ENCODE assay signal across 24 cellular contexts in the genomic region with DNA sequence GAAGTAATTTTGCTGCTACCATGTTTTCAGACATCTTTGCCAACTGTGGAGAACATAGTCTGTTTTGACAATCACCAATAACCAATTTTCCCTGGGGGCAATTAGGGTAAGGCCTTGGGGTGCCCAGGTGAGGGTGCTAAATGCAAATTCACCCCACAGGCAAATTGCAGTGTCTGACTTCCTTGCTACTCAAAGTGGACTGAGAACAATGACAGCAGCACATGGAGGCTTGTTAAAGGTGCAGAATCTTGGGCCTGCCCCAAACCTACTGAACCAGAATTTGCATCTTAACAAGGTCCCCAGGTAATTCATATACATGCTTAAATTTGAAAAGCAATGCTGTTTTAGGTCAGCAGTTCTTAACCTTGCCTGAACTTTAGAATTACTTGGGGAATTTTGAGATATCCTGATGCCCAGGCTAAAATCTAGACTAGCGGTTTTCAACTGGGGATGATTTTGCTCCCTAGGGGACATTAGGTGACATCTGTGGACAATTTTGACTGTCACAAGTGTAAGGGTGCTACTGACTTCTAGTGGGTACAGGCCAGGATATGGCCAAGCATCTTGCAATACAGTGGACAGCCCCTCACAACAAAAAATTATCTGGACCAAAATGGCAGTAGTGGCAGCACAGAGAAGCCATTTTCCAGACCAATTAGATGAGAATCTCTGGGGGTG.
A peak's percentile ranks its signal among the peaks of the same experiment; 100 is the strongest.
DNase-seq lines count a peak whose midpoint lies in the region; ATAC-seq and TF ChIP-seq lines count a peak whose summit lies in the region.
"Had no signal": no experiment of that assay in that cellular context is flagged by ENCODE, and none has a peak within 500 bp of the region (broad histone marks: within the 10 kb centered on the region; RNA-seq: fewer than 3 reads in every experiment).

No MANE protein-coding gene starts in this region.

- DNase-seq in GM12865 (ENCODE audit: low read depth) = peak; percentile 70
- no peak for DNase-seq in KBM-7
- no peak for DNase-seq in mucosa of descending colon
- DNase-seq in heart left ventricle = no peak
- DNase-seq: activated CD4-positive, alpha-beta T cell treated with anti-CD3 and anti-CD28 coated beads, Interleukin-2, amount 50 U/mL, for 4 hours; activated CD8-positive, alpha-beta memory T cell treated with anti-CD3 and anti-CD28 coated beads, Interleukin-2, amount 50 U/mL, for 4 hours; caudate nucleus; DMS153; HFFc6; islet precursor cell; left ventricle myocardium superior; NCI-H2107; NCI-H446 treated with DMSO at 0.1 percent for 48 hours; PC-9; SHP77 treated with DMSO at 0.1 percent for 48 hours; substantia nigra; T-helper 9 cell; upper lobe of left lung had no signal

- TF ChIP-seq POLR2A in heart left ventricle (IDR thresholded peaks at IDR 0.05) = no peak

- WGBS in heart left ventricle, 4 donors = 85 to 93% (median 89%) methylated on average over 1 of the region's 1 CpG

- ATAC-seq in GM18909 (IDR thresholded peaks at IDR 0.05; ENCODE audit: poor library complexity, unreplicated experiment) (peak; percentile 50), GM21717 (IDR thresholded peaks at IDR 0.05; ENCODE audit: unreplicated experiment) (peak; percentile 38), HG03342 (IDR thresholded peaks at IDR 0.05; ENCODE audit: unreplicated experiment) (peak; percentile 48), GM19455 (IDR thresholded peaks at IDR 0.05; ENCODE audit: unreplicated experiment) (no peak), mucosa of descending colon (no peak), heart left ventricle (no peak)
- ATAC-seq: left ventricle myocardium superior, WTC11 had no signal

- H3K9me3 ChIP-seq in mucosa of descending colon (no peaks in the 10 kb centered on the region), heart left ventricle (no peaks in the 10 kb centered on the region)
- H3K9me3 ChIP-seq: ascending aorta, upper lobe of left lung had no signal

- intact Hi-C loops in mucosa of descending colon (cut with DNase I, micrococcal nuclease) = no loop called here
- intact Hi-C loops in heart left ventricle (cut with DNase I) = loop anchor here in 1 of 10 donors (10.0 kb wide), 1 partner anchor 804 kb away; no protein-coding TSS in a partner anchor

- H3K27me3 ChIP-seq in heart left ventricle = peaks cover 0 to 3% (median 0%) of the 10 kb centered on the region in 9 donors
- H3K27me3 ChIP-seq: ascending aorta, upper lobe of left lung had no signal

- H3K27ac ChIP-seq in heart left ventricle = no peak overlapping the region
- H3K27ac ChIP-seq: ascending aorta, PC-9 had no signal

- H3K36me3 ChIP-seq in mucosa of descending colon (ENCODE audit: low read depth) = no peaks in the 10 kb centered on the region
- no peaks in the 10 kb centered on the region for H3K36me3 ChIP-seq in heart left ventricle
- H3K36me3 ChIP-seq: ascending aorta, upper lobe of left lung had no signal

- H3K4me1 ChIP-seq in mucosa of descending colon (ENCODE audit: low read depth) = no peaks in the 10 kb centered on the region
- peaks cover 0 to 5% (median 0%) of the 10 kb centered on the region in 12 donors for H3K4me1 ChIP-seq in heart left ventricle
- H3K4me1 ChIP-seq: ascending aorta had no signal

- TF ChIP-seq CTCF in GM12865 (IDR thresholded peaks at IDR 0.05; ENCODE audit: insufficient read depth, low read depth, low read length, missing control alignments) (no peak), mucosa of descending colon (IDR thresholded peaks at IDR 0.05) (no peak), heart left ventricle (IDR thresholded peaks at IDR 0.05) (no peak)

- H3K4me3 ChIP-seq in GM12865 (ENCODE audit: low read depth, low read length) = no peak overlapping the region
- no peak overlapping the region for H3K4me3 ChIP-seq in mucosa of descending colon
- no peak overlapping the region for H3K4me3 ChIP-seq in heart left ventricle
- H3K4me3 ChIP-seq: ascending aorta, PC-9, upper lobe of left lung had no signal

- in situ Hi-C loops in KBM-7 (cut with MboI; ENCODE audit: low pct_unique_long_range_greater_than_20kb, low sequenced_read_pairs) = no loop called here

Comparison
In these comparisons a context has a peak if more than half of its experiments do, and no peak if none do; other contexts are left out.
1. ATAC-seq: peak in GM18909 (single experiment), GM21717 (single experiment) and HG03342 (single experiment); none in GM19455 (single experiment), mucosa of descending colon (single experiment) and heart left ventricle (0 of 4).